In the genomic region with DNA sequence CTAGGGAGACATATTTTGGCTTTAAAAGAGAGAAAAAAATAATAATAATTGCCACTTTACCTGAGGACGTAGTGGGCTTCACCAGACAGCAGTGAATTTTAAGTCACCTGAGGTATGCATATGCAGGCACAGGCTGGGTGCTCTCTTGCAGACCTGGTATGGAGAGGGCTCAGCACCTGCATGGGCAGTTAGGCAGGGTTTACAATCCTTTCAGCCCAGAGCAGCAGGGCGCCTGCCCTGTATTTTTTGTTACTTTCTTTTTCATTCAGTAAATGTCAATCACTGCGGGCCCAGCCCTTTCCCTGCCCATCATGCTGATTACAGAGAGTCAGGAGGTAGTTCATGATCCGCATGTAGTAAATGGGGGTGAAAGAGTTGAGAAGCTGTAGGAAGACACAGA, we compare ENCODE assay signal across 15 cellular contexts.
"Had no signal": no experiment of that assay in that cellular context is flagged by ENCODE, and none has a peak within 500 bp of the region (broad histone marks: within the 10 kb centered on the region; RNA-seq: fewer than 3 reads in every experiment).

No MANE protein-coding gene starts in this region.

- H3K9me3 ChIP-seq: left lung, ovary had no signal

- H3K4me3 Mint-ChIP-seq: activated CD4-positive, alpha-beta T cell treated with anti-CD3 and anti-CD28 coated beads, Interleukin-2, amount 10 ng/mL, durations not matched to agents 7 days and 5 days; nephron; type B pancreatic cell had no signal

- H3K27me3 ChIP-seq: left lung, ovary had no signal

- H3K27ac ChIP-seq: left lung, ovary had no signal

- DNase-seq: activated CD4-positive, alpha-beta T cell treated with anti-CD3 and anti-CD28 coated beads, Interleukin-2, amount 10 ng/mL, durations not matched to agents 7 days and 5 days; activated gamma-delta T cell treated with Interleukin-2 at 50 U/mL for 16 hours; effector CD4-positive, alpha-beta T cell; foreskin melanocyte; head of caudate nucleus; islet precursor cell; left lung; ovary; stimulated activated CD4-positive, alpha-beta T cell treated with anti-CD3 and anti-CD28 coated beads, Interleukin-12 subunit alpha, Interleukin-12 subunit beta, amount 100 ng/mL, for 4 hours; stimulated activated naive CD4-positive, alpha-beta T cell treated with Interleukin-2 at 50 U/mL for 16 hours; SW 1271; T1000 had no signal

- H3K4me3 ChIP-seq: left lung, ovary had no signal

- ATAC-seq: left lung had no signal

- H3K36me3 ChIP-seq: left lung, ovary had no signal

- H3K9me3 Mint-ChIP-seq: activated CD4-positive, alpha-beta T cell treated with anti-CD3 and anti-CD28 coated beads, Interleukin-2, amount 10 ng/mL, durations not matched to agents 7 days and 5 days; nephron; type B pancreatic cell had no signal

- H3K27me3 Mint-ChIP-seq: activated CD4-positive, alpha-beta T cell treated with anti-CD3 and anti-CD28 coated beads, Interleukin-2, amount 10 ng/mL, durations not matched to agents 7 days and 5 days; type B pancreatic cell had no signal

- H3K27ac Mint-ChIP-seq: type B pancreatic cell had no signal

- FAIRE-seq: astrocyte had no signal
